ENCODE assay signal across 1 cellular context in the genomic region with DNA sequence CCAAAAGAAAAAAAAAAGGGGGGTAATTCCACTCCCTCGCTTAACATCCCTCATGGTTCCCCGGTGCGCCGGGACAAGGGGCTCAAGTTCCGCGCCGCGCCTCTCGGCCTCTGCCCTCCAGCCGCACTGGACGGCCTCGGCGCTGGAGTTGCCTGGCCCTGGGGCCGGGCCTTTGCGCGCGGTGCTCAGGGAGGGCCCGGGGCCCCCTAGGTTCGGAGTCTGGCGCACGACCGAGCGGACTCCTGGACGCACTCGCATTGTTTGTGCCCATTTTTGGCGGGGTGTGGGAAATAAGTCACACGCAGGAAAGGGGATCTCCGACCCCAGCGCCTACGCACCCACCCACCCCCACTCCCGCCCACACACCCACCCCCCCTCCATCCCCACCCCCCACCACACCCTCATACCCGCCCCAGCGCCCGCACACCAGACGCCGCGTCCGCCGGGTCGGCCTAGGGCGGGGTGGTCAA.
TF ChIP-seq lines count a peak whose summit lies in the region.

No MANE protein-coding gene starts in this region.

TF ChIP-seq in HCT116, 20 proteins besides CTCF, POLR2A, EP300 and RAD21 (continued from another document):
- TF ChIP-seq, protein P1, sequence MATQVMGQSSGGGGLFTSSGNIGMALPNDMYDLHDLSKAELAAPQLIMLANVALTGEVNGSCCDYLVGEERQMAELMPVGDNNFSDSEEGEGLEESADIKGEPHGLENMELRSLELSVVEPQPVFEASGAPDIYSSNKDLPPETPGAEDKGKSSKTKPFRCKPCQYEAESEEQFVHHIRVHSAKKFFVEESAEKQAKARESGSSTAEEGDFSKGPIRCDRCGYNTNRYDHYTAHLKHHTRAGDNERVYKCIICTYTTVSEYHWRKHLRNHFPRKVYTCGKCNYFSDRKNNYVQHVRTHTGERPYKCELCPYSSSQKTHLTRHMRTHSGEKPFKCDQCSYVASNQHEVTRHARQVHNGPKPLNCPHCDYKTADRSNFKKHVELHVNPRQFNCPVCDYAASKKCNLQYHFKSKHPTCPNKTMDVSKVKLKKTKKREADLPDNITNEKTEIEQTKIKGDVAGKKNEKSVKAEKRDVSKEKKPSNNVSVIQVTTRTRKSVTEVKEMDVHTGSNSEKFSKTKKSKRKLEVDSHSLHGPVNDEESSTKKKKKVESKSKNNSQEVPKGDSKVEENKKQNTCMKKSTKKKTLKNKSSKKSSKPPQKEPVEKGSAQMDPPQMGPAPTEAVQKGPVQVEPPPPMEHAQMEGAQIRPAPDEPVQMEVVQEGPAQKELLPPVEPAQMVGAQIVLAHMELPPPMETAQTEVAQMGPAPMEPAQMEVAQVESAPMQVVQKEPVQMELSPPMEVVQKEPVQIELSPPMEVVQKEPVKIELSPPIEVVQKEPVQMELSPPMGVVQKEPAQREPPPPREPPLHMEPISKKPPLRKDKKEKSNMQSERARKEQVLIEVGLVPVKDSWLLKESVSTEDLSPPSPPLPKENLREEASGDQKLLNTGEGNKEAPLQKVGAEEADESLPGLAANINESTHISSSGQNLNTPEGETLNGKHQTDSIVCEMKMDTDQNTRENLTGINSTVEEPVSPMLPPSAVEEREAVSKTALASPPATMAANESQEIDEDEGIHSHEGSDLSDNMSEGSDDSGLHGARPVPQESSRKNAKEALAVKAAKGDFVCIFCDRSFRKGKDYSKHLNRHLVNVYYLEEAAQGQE (IDR thresholded peaks at IDR 0.05; ENCODE audit: low read depth), result no peak
- TF ChIP-seq SP1 (IDR thresholded peaks at IDR 0.05; ENCODE audit: low read depth) (no peak), EGR1 (IDR thresholded peaks at IDR 0.05; ENCODE audit: low read depth) (no peak), YY1 (IDR thresholded peaks at IDR 0.05; ENCODE audit: extremely low read depth, insufficient replicate concordance, low read depth, low read length) (no peak), ZFX (IDR thresholded peaks at IDR 0.05) (peak; percentile 84; the same call in 1 of the 2 replicates)
